23 cellular contexts compared by ENCODE assay signal in genomic region chr9:95611354-95611753, GRCh38.
"Had no signal": no experiment of that assay in that cellular context is flagged by ENCODE, and none has a peak within 500 bp of the region (broad histone marks: within the 10 kb centered on the region; RNA-seq: fewer than 3 reads in every experiment).

No MANE protein-coding gene starts in this region.

- H3K4me3 Mint-ChIP-seq: activated naive CD8-positive, alpha-beta T cell treated with anti-CD3 and anti-CD28 coated beads, Interleukin-2, amount 10 ng/mL, durations not matched to agents 7 days and 5 days; central memory CD8-positive, alpha-beta T cell; natural killer cell; stimulated activated naive CD8-positive, alpha-beta T cell treated with anti-CD3 and anti-CD28 coated beads, Interleukin-15, Interleukin-2, amounts not matched to agents 100 ng/mL and 50 ng/mL, for 24 hours had no signal

- H3K36me3 Mint-ChIP-seq: activated naive CD8-positive, alpha-beta T cell treated with anti-CD3 and anti-CD28 coated beads, Interleukin-2, amount 10 ng/mL, durations not matched to agents 7 days and 5 days; natural killer cell had no signal

- H3K4me1 ChIP-seq: breast epithelium, gastrocnemius medialis, psoas muscle, thyroid gland, upper lobe of right lung had no signal

- H3K27ac Mint-ChIP-seq: activated naive CD8-positive, alpha-beta T cell treated with anti-CD3 and anti-CD28 coated beads, Interleukin-2, amount 10 ng/mL, durations not matched to agents 7 days and 5 days; natural killer cell; stimulated activated naive CD8-positive, alpha-beta T cell treated with anti-CD3 and anti-CD28 coated beads, Interleukin-15, Interleukin-2, amounts not matched to agents 100 ng/mL and 50 ng/mL, for 24 hours had no signal

- H3K4me3 ChIP-seq: breast epithelium, esophagus squamous epithelium, gastrocnemius medialis, ovary, psoas muscle, thyroid gland, upper lobe of right lung had no signal

- DNase-seq: activated CD4-positive, alpha-beta T cell treated with anti-CD3 and anti-CD28 coated beads, Interleukin-2, amount 50 U/mL, for 4 hours; activated CD8-positive, alpha-beta memory T cell treated with anti-CD3 and anti-CD28 coated beads, Interleukin-2, amount 50 U/mL, for 48 hours; activated naive CD4-positive, alpha-beta T cell treated with Interleukin-2 at 50 U/mL for 16 hours; activated naive CD8-positive, alpha-beta T cell treated with anti-CD3 and anti-CD28 coated beads, Interleukin-2, amount 10 ng/mL, durations not matched to agents 7 days and 5 days; activated T-cell treated with anti-CD3 and anti-CD28 coated beads, Interleukin-2, amount 50 U/mL, for 48 hours; amniotic stem cell; esophagus squamous epithelium; gastrocnemius medialis; head of caudate nucleus; hypothalamus; midbrain; natural killer cell; ovary; psoas muscle; right cardiac atrium; stimulated activated CD4-positive, alpha-beta T cell treated with anti-CD3 and anti-CD28 coated beads, Interleukin-12 subunit alpha, Interleukin-12 subunit beta, amount 100 ng/mL, for 4 hours; stimulated activated CD4-positive, alpha-beta T cell treated with anti-CD3 and anti-CD28 coated beads, Interleukin-4, amount 100 ng/mL, for 4 hours; upper lobe of right lung had no signal

- H3K9me3 ChIP-seq: breast epithelium, gastrocnemius medialis, neutrophil, ovary, psoas muscle, thyroid gland, upper lobe of right lung had no signal

- ATAC-seq: gastrocnemius medialis, natural killer cell, psoas muscle, right cardiac atrium, upper lobe of right lung had no signal

- H3K4me1 Mint-ChIP-seq: activated naive CD8-positive, alpha-beta T cell treated with anti-CD3 and anti-CD28 coated beads, Interleukin-2, amount 10 ng/mL, durations not matched to agents 7 days and 5 days; central memory CD8-positive, alpha-beta T cell; natural killer cell had no signal

- H3K27me3 ChIP-seq: gastrocnemius medialis, neutrophil, ovary, thyroid gland, upper lobe of right lung had no signal

- H3K27ac ChIP-seq: breast epithelium, esophagus squamous epithelium, gastrocnemius medialis, neutrophil, ovary, psoas muscle, thyroid gland, upper lobe of right lung had no signal

- H3K36me3 ChIP-seq: breast epithelium, esophagus squamous epithelium, gastrocnemius medialis, neutrophil, ovary, thyroid gland, upper lobe of right lung had no signal
